In genomic region chr9:737400-738120, GRCh38 we compare ENCODE assay signal across 1 cellular context.
TF ChIP-seq lines count a peak whose summit lies in the region.

No MANE protein-coding gene starts in this region.

TF ChIP-seq in A549, 52 proteins besides CTCF, POLR2A, EP300 and RAD21:
- no peak for TF ChIP-seq CEBPB (IDR thresholded peaks at IDR 0.05)
- TF ChIP-seq HES2 (IDR thresholded peaks at IDR 0.05): no peak
- no peak for TF ChIP-seq HMGXB4 (CRISPR knock-in tag; IDR thresholded peaks at IDR 0.05; ENCODE audit: borderline replicate concordance)
- no peak for TF ChIP-seq FOSL2 (IDR thresholded peaks at IDR 0.05)
- no peak for TF ChIP-seq FOSL2 (CRISPR knock-in tag; IDR thresholded peaks at IDR 0.05)
- TF ChIP-seq HDAC2 (IDR thresholded peaks at IDR 0.05): no peak
- no peak for TF ChIP-seq ZFP36 (IDR thresholded peaks at IDR 0.05; ENCODE audit: borderline replicate concordance, partially characterized antibody)
- no peak for TF ChIP-seq CBX2 (IDR thresholded peaks at IDR 0.05; ENCODE audit: borderline replicate concordance, low read depth)
- no peak for TF ChIP-seq SREBF2 (IDR thresholded peaks at IDR 0.05)
- TF ChIP-seq KDM5A (IDR thresholded peaks at IDR 0.05): no peak
- no peak for TF ChIP-seq REST (IDR thresholded peaks at IDR 0.05)
- TF ChIP-seq NPAS2 (CRISPR knock-in tag; IDR thresholded peaks at IDR 0.05; ENCODE audit: borderline replicate concordance): no peak
- no peak for TF ChIP-seq BCL3 (IDR thresholded peaks at IDR 0.05)
- no peak for TF ChIP-seq CHD2 (IDR thresholded peaks at IDR 0.05; ENCODE audit: low read length, partially characterized antibody)
- no peak for TF ChIP-seq RCOR1 (IDR thresholded peaks at IDR 0.05; ENCODE audit: low read depth, low read length)
